Comparison of ENCODE assay signal across 1 cellular context in genomic region chr6:136466789-136467585, GRCh38.
TF ChIP-seq lines count a peak whose summit lies in the region.

No MANE protein-coding gene starts in this region.

TF ChIP-seq in HEK293, 187 proteins besides CTCF, POLR2A, EP300 and RAD21 (continued from another document):
- TF ChIP-seq ZNF639 (tag by site-specific recombination; IDR thresholded peaks at IDR 0.05) (no peak), ZNF114 (tag by site-specific recombination; IDR thresholded peaks at IDR 0.05) (no peak), ZNF335 (tag by site-specific recombination; conservative IDR thresholded peaks at IDR 0.05) (peak; percentile 80), FEZF1 (tag by site-specific recombination; IDR thresholded peaks at IDR 0.05) (peak; percentile 44; the same call in 1 of the 2 replicates), ZFP69B (tag by site-specific recombination; IDR thresholded peaks at IDR 0.05) (0 out of 2 replicates have a peak, but pooled peaks have one; percentile 40), ZSCAN30 (tag by site-specific recombination; IDR thresholded peaks at IDR 0.05) (0 out of 2 replicates have a peak, but pooled peaks have one; percentile 19), KLF1 (tag by site-specific recombination; IDR thresholded peaks at IDR 0.05) (no peak), ZNF23 (tag by site-specific recombination; IDR thresholded peaks at IDR 0.05; ENCODE audit: borderline replicate concordance) (no peak), PRDM10 (tag by site-specific recombination; IDR thresholded peaks at IDR 0.05) (peak; percentile 65), ZNF48 (tag by site-specific recombination; IDR thresholded peaks at IDR 0.05) (no peak), OSR2 (tag by site-specific recombination; IDR thresholded peaks at IDR 0.05) (peak; percentile 99), WT1 (tag by site-specific recombination; IDR thresholded peaks at IDR 0.05) (0 out of 2 replicates have a peak, but pooled peaks have one; percentile 5), ZNF398 (tag by site-specific recombination; IDR thresholded peaks at IDR 0.05) (no peak), ZNF2 (tag by site-specific recombination; IDR thresholded peaks at IDR 0.05) (0 out of 2 replicates have a peak, but pooled peaks have one; percentile 31), ZNF341 (tag by site-specific recombination; IDR thresholded peaks at IDR 0.05; ENCODE audit: low read depth) (peak; percentile 77), ZSCAN18 (tag by site-specific recombination; IDR thresholded peaks at IDR 0.05) (no peak)
